17 cellular contexts compared by ENCODE assay signal in genomic region chr4:175421506-175421905, GRCh38.
DNase-seq lines count a peak whose midpoint lies in the region; ATAC-seq and TF ChIP-seq lines count a peak whose summit lies in the region.
"Had no signal": no experiment of that assay in that cellular context is flagged by ENCODE, and none has a peak within 500 bp of the region (broad histone marks: within the 10 kb centered on the region; RNA-seq: fewer than 3 reads in every experiment).

No MANE protein-coding gene starts in this region.

- ATAC-seq in HG02870 (IDR thresholded peaks at IDR 0.05; ENCODE audit: unreplicated experiment) (no peak), GM21825 (IDR thresholded peaks at IDR 0.05; ENCODE audit: unreplicated experiment) (no peak)
- ATAC-seq: left cardiac atrium; naive thymus-derived CD8-positive, alpha-beta T cell had no signal

- DNase-seq in DMS53 treated with DMSO at 0.1 percent for 48 hours (lab: John Stamatoyannopoulos, UW; ENCODE audit: unreplicated experiment): peak; percentile 85
- DNase-seq in NCI-H526 (lab: John Stamatoyannopoulos, UW): peak; percentile 15 to 47
- DNase-seq in choroid plexus epithelial cell (ENCODE audit: low read depth): peak; percentile 76
- no peak for DNase-seq in osteocyte (ENCODE audit: extremely low spot score, unreplicated experiment)
- DNase-seq in substantia nigra (lab: John Stamatoyannopoulos, UW): no peak
- no peak for DNase-seq in NCI-H2196 treated with DMSO at 0.1 percent for 48 hours (lab: John Stamatoyannopoulos, UW; ENCODE audit: unreplicated experiment)
- DNase-seq: activated CD8-positive, alpha-beta memory T cell treated with anti-CD3 and anti-CD28 coated beads for 24 hours; GF-D8; left cardiac atrium; naive thymus-derived CD8-positive, alpha-beta T cell; NCI-H1930; SIG-M5; stimulated activated CD4-positive, alpha-beta T cell treated with anti-CD3 and anti-CD28 coated beads, Interleukin-2, amount 100 ng/mL, for 24 hours; transverse colon had no signal

- peaks cover 12% of the 10 kb centered on the region for H3K9me3 Mint-ChIP-seq in osteocyte (ENCODE audit: unreplicated experiment)

- H3K36me3 Mint-ChIP-seq in osteocyte (ENCODE audit: unreplicated experiment): peaks cover 16% of the 10 kb centered on the region
- H3K36me3 Mint-ChIP-seq: naive thymus-derived CD8-positive, alpha-beta T cell had no signal

- H3K4me3 ChIP-seq in choroid plexus epithelial cell (ENCODE audit: low read depth, low read length): no peak overlapping the region
- H3K4me3 ChIP-seq: ascending aorta, transverse colon had no signal

- H3K27ac ChIP-seq in substantia nigra (ENCODE audit: low read depth, low read length, poor library complexity, severe bottlenecking): no peak overlapping the region
- H3K27ac ChIP-seq: ascending aorta, transverse colon had no signal

- H3K27me3 Mint-ChIP-seq in osteocyte (ENCODE audit: unreplicated experiment): no peaks in the 10 kb centered on the region
- H3K27me3 Mint-ChIP-seq: naive thymus-derived CD8-positive, alpha-beta T cell had no signal

- peaks cover 62% of the 10 kb centered on the region for H3K4me1 Mint-ChIP-seq in osteocyte (ENCODE audit: unreplicated experiment)
- H3K4me1 Mint-ChIP-seq: naive thymus-derived CD8-positive, alpha-beta T cell had no signal

- no peak for TF ChIP-seq CTCF in choroid plexus epithelial cell (conservative IDR thresholded peaks at IDR 0.05; ENCODE audit: low read depth, low read length)
- no peak for TF ChIP-seq CTCF in osteocyte (IDR thresholded peaks at IDR 0.05)

- H3K27ac Mint-ChIP-seq in osteocyte (ENCODE audit: unreplicated experiment): peak overlapping the region; percentile 96
- H3K27ac Mint-ChIP-seq: naive thymus-derived CD8-positive, alpha-beta T cell had no signal

- no peak overlapping the region for H3K4me3 Mint-ChIP-seq in osteocyte (ENCODE audit: unreplicated experiment)
- H3K4me3 Mint-ChIP-seq: naive thymus-derived CD8-positive, alpha-beta T cell had no signal

Comparison
In these comparisons a context has a peak if more than half of its experiments do, and no peak if none do; other contexts are left out.
1. DNase-seq: peak in DMS53 treated with DMSO at 0.1 percent for 48 hours (single experiment), NCI-H526 (2 of 2) and choroid plexus epithelial cell (single experiment); none in osteocyte (single experiment), substantia nigra (0 of 49) and NCI-H2196 treated with DMSO at 0.1 percent for 48 hours (single experiment).